ENCODE assay signal across 25 cellular contexts in genomic region chr4:155924637-155925036, GRCh38. TPM values are rescaled to one million over a fixed set of nuclear protein-coding genes. Genes with fewer than 3 reads are reported as not detected.
"Had no signal": no experiment of that assay in that cellular context is flagged by ENCODE, and none has a peak within 500 bp of the region (broad histone marks: within the 10 kb centered on the region; RNA-seq: fewer than 3 reads in every experiment).

No MANE protein-coding gene starts in this region.

- H3K4me1 Mint-ChIP-seq: IgD-negative memory B cell had no signal

- H3K27me3 Mint-ChIP-seq: IgD-negative memory B cell had no signal

- H3K4me3 ChIP-seq: K562, SJSA1, SK-N-MC had no signal

- H3K27me3 ChIP-seq: SJSA1 had no signal

- ATAC-seq: K562 had no signal

- H3K4me2 ChIP-seq: KMS-11 had no signal

- H3K4me3 Mint-ChIP-seq: IgD-negative memory B cell had no signal

- H3K4me1 ChIP-seq: SJSA1 had no signal

- DNase-seq: Kasumi-1, MM.1S, NCI-H1048, NCI-H1105, NCI-H1417, NCI-H1436 treated with DMSO at 0.1 percent for 48 hours, NCI-H1694, NCI-H187 treated with DMSO at 0.1 percent for 48 hours, NCI-H2029 treated with DMSO at 0.1 percent for 48 hours, NCI-H2171 treated with DMSO at 0.1 percent for 48 hours, NCI-H2227 treated with DMSO at 0.1 percent for 48 hours, NCI-H524 treated with DMSO at 0.1 percent for 48 hours, NCI-H69, NCI-H774, Right ventricle myocardium superior, RPMI8226, SIG-M5 had no signal

- H3K27ac ChIP-seq: KMS-11, SJSA1, SK-N-MC had no signal

- H3K27ac Mint-ChIP-seq: IgD-negative memory B cell had no signal

- H3K36me3 ChIP-seq: SJSA1 had no signal

- H3K9me3 ChIP-seq: SJSA1 had no signal

RNA-seq across cellular contexts. Expression of gene TDO2, which starts 21.1 kb away (rescaled TPM):
- total RNA-seq: Right ventricle myocardium superior had no signal
- polyA plus RNA-seq: IgD-negative memory B cell had no signal

RNA-seq across cellular contexts. Expression of gene ASIC5, which starts 58.6 kb away (rescaled TPM):
- total RNA-seq: HT-29, K562, M059J, NCI-H460, Right ventricle myocardium superior, SJSA1 had no signal
- polyA plus RNA-seq: IgD-negative memory B cell, K562 had no signal
